ENCODE assay signal across 11 cellular contexts in genomic region chr9:98172604-98173003, GRCh38. TPM values are rescaled to one million over a fixed set of nuclear protein-coding genes. Genes with fewer than 3 reads are reported as not detected.
DNase-seq lines count a peak whose midpoint lies in the region; ATAC-seq and TF ChIP-seq lines count a peak whose summit lies in the region.
"Had no signal": no experiment of that assay in that cellular context is flagged by ENCODE, and none has a peak within 500 bp of the region (broad histone marks: within the 10 kb centered on the region; RNA-seq: fewer than 3 reads in every experiment).

No MANE protein-coding gene starts in this region.

- H3K4me1 ChIP-seq in BE2C, result peaks cover 52% of the 10 kb centered on the region

- ATAC-seq in GM21717 (IDR thresholded peaks at IDR 0.05; ENCODE audit: unreplicated experiment), result no peak
- ATAC-seq: activated CD8-positive, alpha-beta memory T cell treated with anti-CD3 and anti-CD28 coated beads, Interleukin-2, amount 10 ng/mL, durations not matched to agents 7 days and 5 days had no signal

- H3K27me3 ChIP-seq in BE2C, result no peaks in the 10 kb centered on the region

- H3K4me3 ChIP-seq in BE2C (ENCODE audit: low read depth, low read length), result no peak overlapping the region
- H3K4me3 ChIP-seq in LNCaP clone FGC (ENCODE audit: low read depth, low read length), result no peak overlapping the region

- no peaks in the 10 kb centered on the region for H3K9me3 ChIP-seq in BE2C

- H3K36me3 ChIP-seq in BE2C, result no peaks in the 10 kb centered on the region

- TF ChIP-seq CTCF in BE2C (IDR thresholded peaks at IDR 0.05; ENCODE audit: low read depth, low read length) (no peak), LNCaP clone FGC (IDR thresholded peaks at IDR 0.05; ENCODE audit: control insufficient read depth, extremely low read depth, insufficient read depth) (no peak)

- peak; percentile 69 for DNase-seq in BE2C
- peak; percentile 97 for DNase-seq in LNCaP clone FGC (ENCODE audit: low read depth)
- DNase-seq in NCI-H748 treated with DMSO at 0.1 percent for 48 hours (lab: John Stamatoyannopoulos, UW), result peak; percentile 84
- peak; percentile 89 for DNase-seq in islet precursor cell
- no peak for DNase-seq in medulla oblongata (ENCODE audit: extremely low spot score)
- no peak for DNase-seq in OCI-M1 (lab: John Stamatoyannopoulos, UW)
- DNase-seq in activated CD4-positive, CD25-positive, alpha-beta regulatory T cell treated with anti-CD3 and anti-CD28 coated beads, Interleukin-2, amount 50 U/mL, for 72 hours, result no peak
- DNase-seq: activated CD8-positive, alpha-beta memory T cell treated with anti-CD3 and anti-CD28 coated beads, Interleukin-2, amount 10 ng/mL, durations not matched to agents 7 days and 5 days; cerebellar nuclear complex; naive B cell had no signal

RNA-seq across cellular contexts. Expression of gene CORO2A, which starts 19.8 kb away (rescaled TPM):
- polyA plus RNA-seq in BE2C (2012; ENCODE audit: insufficient read depth, insufficient read length, low read depth), result 27.7 TPM

RNA-seq across cellular contexts. Expression of gene TRIM14, which starts 53.6 kb away (rescaled TPM):
- 39.1 TPM for polyA plus RNA-seq in BE2C (2012; ENCODE audit: insufficient read depth, insufficient read length, low read depth)

Comparison
In these comparisons a context has a peak if more than half of its experiments do, and no peak if none do; other contexts are left out.
1. DNase-seq: peak in BE2C (single experiment), LNCaP clone FGC (single experiment), NCI-H748 treated with DMSO at 0.1 percent for 48 hours (single experiment) and islet precursor cell (single experiment); none in medulla oblongata (single experiment), OCI-M1 (single experiment) and activated CD4-positive, CD25-positive, alpha-beta regulatory T cell treated with anti-CD3 and anti-CD28 coated beads, Interleukin-2, amount 50 U/mL, for 72 hours (single experiment).